In genomic region chr6:137494281-137494966, GRCh38 we compare ENCODE assay signal across 12 cellular contexts. TPM values are rescaled to one million over a fixed set of nuclear protein-coding genes. Genes with fewer than 3 reads are reported as not detected.
DNase-seq lines count a peak whose midpoint lies in the region; FAIRE-seq and TF ChIP-seq lines count a peak whose summit lies in the region.
"Had no signal": no experiment of that assay in that cellular context is flagged by ENCODE, and none has a peak within 500 bp of the region (broad histone marks: within the 10 kb centered on the region; RNA-seq: fewer than 3 reads in every experiment).

OLIG3 (minus strand) TSS chr6:137494394; CDS start chr6:137494170, 224 bp downstream.

- peaks cover 47 to 66% (median 60%) of the 10 kb centered on the region in 3 donors for H3K4me1 Mint-ChIP-seq in CD8-positive, alpha-beta memory T cell
- H3K4me1 Mint-ChIP-seq in neural progenitor cell, result peaks cover 59% of the 10 kb centered on the region

- peaks cover 92 to 95% of the 10 kb centered on the region in 2 donors for H3K27me3 Mint-ChIP-seq in CD8-positive, alpha-beta memory T cell
- H3K27me3 Mint-ChIP-seq in neural progenitor cell (ENCODE audit: insufficient read depth, low read depth), result peaks cover 94% of the 10 kb centered on the region

- H3K36me3 Mint-ChIP-seq in CD8-positive, alpha-beta memory T cell, result no peaks in the 10 kb centered on the region
- no peaks in the 10 kb centered on the region for H3K36me3 Mint-ChIP-seq in neural progenitor cell

- 11% methylated on average over 22 of the region's 23 CpGs for WGBS in SK-N-SH (ENCODE audit: low lambda C conversion rate)

- H4K20me1 ChIP-seq in neural progenitor cell (ENCODE audit: low read depth), result peaks cover 98% of the 10 kb centered on the region
- no peaks in the 10 kb centered on the region for H4K20me1 ChIP-seq in SK-N-SH (ENCODE audit: insufficient read depth)

- peak within 1 kb of the TSS in 4 of 8 donors; percentile 30 to 81 (median 56) for H3K27ac Mint-ChIP-seq in CD8-positive, alpha-beta memory T cell
- peak within 1 kb of the TSS; percentile 16 for H3K27ac Mint-ChIP-seq in neural progenitor cell

- TF ChIP-seq EP300 in SK-N-SH (IDR thresholded peaks at IDR 0.05; ENCODE audit: borderline replicate concordance in 1 of 2, low read depth in 1 of 2, low read length in 1 of 2), result no peak

- H3K4me1 ChIP-seq in CD8-positive, alpha-beta memory T cell (ENCODE audit: insufficient read depth, low read length), result peaks cover 59% of the 10 kb centered on the region
- H3K4me1 ChIP-seq in neural progenitor cell, result peaks cover 50% of the 10 kb centered on the region
- no peaks in the 10 kb centered on the region for H3K4me1 ChIP-seq in SK-N-SH (ENCODE audit: control insufficient read depth in 1 of 2, insufficient read depth in 2 of 2, low read depth in 1 of 2, low read length in 1 of 2)

- no peaks in the 10 kb centered on the region for H3K9me2 ChIP-seq in SK-N-SH

- H3K4me2 ChIP-seq in neural progenitor cell (peak within 1 kb of the TSS; percentile 73), SK-N-SH (no peak within 1 kb of the TSS)

- POLR2A ChIA-PET in CD8-positive, alpha-beta memory T cell (lab: Charles Lee), result no interaction called here
- POLR2A ChIA-PET in SK-N-SH (lab: Yijun Ruan, JAX), result no interaction called here

- TF ChIP-seq RAD21 in SK-N-SH (IDR thresholded peaks at IDR 0.05; ENCODE audit: low read length), result no peak

- no peak within 1 kb of the TSS for H2AFZ ChIP-seq in neural progenitor cell (replicated peaks)
- H2AFZ ChIP-seq in SK-N-SH (ENCODE audit: low read depth), result no peak within 1 kb of the TSS

- no peaks in the 10 kb centered on the region for H3K36me3 ChIP-seq in CD8-positive, alpha-beta memory T cell (ENCODE audit: insufficient read depth, low read length)
- H3K36me3 ChIP-seq in neural progenitor cell, result no peaks in the 10 kb centered on the region
- no peaks in the 10 kb centered on the region for H3K36me3 ChIP-seq in SK-N-SH (replicated peaks in 1 of 2; ENCODE audit: control insufficient read depth in 1 of 2, insufficient read depth in 2 of 2, low read length in 1 of 2)
- H3K36me3 ChIP-seq: upper lobe of right lung had no signal

- H3K27me3 ChIP-seq in CD8-positive, alpha-beta memory T cell (ENCODE audit: insufficient read depth, low read length, poor library complexity, severe bottlenecking), result peaks cover 94% of the 10 kb centered on the region
- peaks cover 100% of the 10 kb centered on the region for H3K27me3 ChIP-seq in neural progenitor cell
- H3K27me3 ChIP-seq in SK-N-SH (ENCODE audit: insufficient read depth), result peaks cover 73% of the 10 kb centered on the region

- peak in 1 of 5 donors; percentile 47 for DNase-seq in CD8-positive, alpha-beta memory T cell
- DNase-seq in Jurkat, Clone E6-1 (ENCODE audit: low read depth, low spot score), result peak; percentile 25
- no peak for DNase-seq in coronary artery (ENCODE audit: low spot score)
- DNase-seq in neural progenitor cell (ENCODE audit: low spot score), result peak; percentile 72
- no peak for DNase-seq in urothelium cell line (ENCODE audit: low spot score)
- no peak for DNase-seq in SK-N-SH
- DNase-seq in HTR-8/SVneo (ENCODE audit: insufficient read length, low spot score), result no peak
- DNase-seq in nucleus accumbens (lab: John Stamatoyannopoulos, UW), result no peak
- DNase-seq: upper lobe of right lung had no signal

- no peak within 1 kb of the TSS for H3K4me3 ChIP-seq in CD8-positive, alpha-beta memory T cell (ENCODE audit: low read length)
- no peak within 1 kb of the TSS for H3K4me3 ChIP-seq in Jurkat, Clone E6-1 (ENCODE audit: low read length)
- H3K4me3 ChIP-seq in coronary artery (peak within 1 kb of the TSS; percentile 49), neural progenitor cell (peak within 1 kb of the TSS; percentile 28), SK-N-SH (ENCODE audit: low read depth in 2 of 2, low read length in 1 of 2) (no peak within 1 kb of the TSS)
- H3K4me3 ChIP-seq: upper lobe of right lung had no signal

- no peak within 1 kb of the TSS for H3K27ac ChIP-seq in CD8-positive, alpha-beta memory T cell (ENCODE audit: low read depth, low read length)
- H3K27ac ChIP-seq in coronary artery (no peak within 1 kb of the TSS), neural progenitor cell (no peak within 1 kb of the TSS), SK-N-SH (ENCODE audit: low read depth in 2 of 2, low read length in 1 of 2) (no peak within 1 kb of the TSS)
- H3K27ac ChIP-seq: skin epidermis, upper lobe of right lung had no signal

- H3K4me3 Mint-ChIP-seq in CD8-positive, alpha-beta memory T cell, result peak within 1 kb of the TSS; percentile 66 to 84 (median 75)
- peak within 1 kb of the TSS; percentile 84 for H3K4me3 Mint-ChIP-seq in neural progenitor cell

- TF ChIP-seq CTCF in coronary artery (IDR thresholded peaks at IDR 0.05), result no peak
- TF ChIP-seq CTCF in neural progenitor cell (IDR thresholded peaks at IDR 0.05), result peak; percentile 27
- no peak for TF ChIP-seq CTCF in SK-N-SH (IDR thresholded peaks at IDR 0.05)

- H3K9ac ChIP-seq in neural progenitor cell, result no peak within 1 kb of the TSS
- no peak within 1 kb of the TSS for H3K9ac ChIP-seq in SK-N-SH

- peaks cover 0 to 15% (median 10%) of the 10 kb centered on the region in 5 donors for H3K9me3 Mint-ChIP-seq in CD8-positive, alpha-beta memory T cell
- H3K9me3 Mint-ChIP-seq in neural progenitor cell, result peaks cover 3% of the 10 kb centered on the region

- no peak for FAIRE-seq in urothelium cell line (lab: Jason Lieb, UNC)
- no peak for FAIRE-seq in HTR-8/SVneo (lab: Jason Lieb, UNC)
- FAIRE-seq: islet of Langerhans had no signal

- no peaks in the 10 kb centered on the region for H3K79me2 ChIP-seq in neural progenitor cell (ENCODE audit: low read depth)
- H3K79me2 ChIP-seq in SK-N-SH (ENCODE audit: insufficient read depth), result no peaks in the 10 kb centered on the region

- no peaks in the 10 kb centered on the region for H3K9me3 ChIP-seq in CD8-positive, alpha-beta memory T cell (ENCODE audit: low read length)
- H3K9me3 ChIP-seq in neural progenitor cell (ENCODE audit: low read depth) (no peaks in the 10 kb centered on the region), SK-N-SH (no peaks in the 10 kb centered on the region)
- H3K9me3 ChIP-seq: upper lobe of right lung had no signal

- CTCF ChIA-PET in CD8-positive, alpha-beta memory T cell (lab: Charles Lee), result interaction anchor here (0.8 to 0.9 kb wide), 2 partner anchors 76 to 96 kb away, joined by 3 read pairs; no protein-coding TSS in a partner anchor
- CTCF ChIA-PET in SK-N-SH (lab: Yijun Ruan, JAX), result interaction anchor here (1.3 kb wide), 1 partner anchor 152 kb away, joined by 6 read pairs; no protein-coding TSS in a partner anchor

- H3F3A ChIP-seq in neural progenitor cell (ENCODE audit: low read depth), result peaks cover 63% of the 10 kb centered on the region
- no peaks in the 10 kb centered on the region for H3F3A ChIP-seq in SK-N-SH (replicated peaks; ENCODE audit: insufficient read depth)

TF ChIP-seq in SK-N-SH, 30 proteins besides CTCF, POLR2A, EP300 and RAD21:
- TF ChIP-seq FOSL2 (IDR thresholded peaks at IDR 0.05; ENCODE audit: borderline replicate concordance, low read depth), result no peak
- no peak for TF ChIP-seq NRF1 (IDR thresholded peaks at IDR 0.05; ENCODE audit: low read depth, low read length)
- TF ChIP-seq JUND (IDR thresholded peaks at IDR 0.05), result no peak
- no peak for TF ChIP-seq EZH2phosphoT487 (IDR thresholded peaks at IDR 0.05; ENCODE audit: borderline replicate concordance, low read depth)
- no peak for TF ChIP-seq GABPA (IDR thresholded peaks at IDR 0.05; ENCODE audit: low read depth)
- TF ChIP-seq TCF12 (IDR thresholded peaks at IDR 0.05), result no peak

RNA-seq across cellular contexts. Expression of gene OLIG3, which starts in this region (rescaled TPM):
- total RNA-seq in CD8-positive, alpha-beta memory T cell, result under 1 TPM; 0.26 to 0.40 TPM
- not detected for polyA plus RNA-seq in CD8-positive, alpha-beta memory T cell
- not detected for polyA plus RNA-seq in Jurkat, Clone E6-1 (2012; ENCODE audit: insufficient read depth, insufficient read length)
- total RNA-seq in neural progenitor cell (ENCODE audit: low replicate concordance), result not detected in 2 replicates
- polyA plus RNA-seq in SK-N-SH (2012; rRNA removed), result not detected in 2 replicates
- not detected in 2 replicates for polyA plus RNA-seq in SK-N-SH (2012; cell fraction: cytosol; rRNA removed)
- polyA plus RNA-seq in SK-N-SH (2012; cell fraction: nucleus; rRNA removed), result not detected in 2 replicates
- total RNA-seq: M059J, upper lobe of right lung had no signal

Comparison
In these comparisons a context has a peak if more than half of its experiments do, and no peak if none do; other contexts are left out.
1. Peak in DNase-seq, H3K4me3 ChIP-seq and H3K4me2 ChIP-seq in neural progenitor cell; RNA of the gene not detected or under 1 TPM.